In genomic region chr7:27180431-27181175, GRCh38 we compare ENCODE assay signal across 1 cellular context.
TF ChIP-seq lines count a peak whose summit lies in the region.

No MANE protein-coding gene starts in this region.

TF ChIP-seq in endothelial cell of umbilical vein, 7 proteins besides CTCF, POLR2A, EP300 and RAD21:
- no peak for TF ChIP-seq EZH2 (IDR thresholded peaks at IDR 0.05; ENCODE audit: borderline replicate concordance, low read depth, low read length, severe bottlenecking)
- TF ChIP-seq GATA2 (IDR thresholded peaks at IDR 0.05; ENCODE audit: insufficient read depth, insufficient read length, low read depth, low read length), result no peak
- TF ChIP-seq FOS (IDR thresholded peaks at IDR 0.05; ENCODE audit: borderline replicate concordance, insufficient read depth, low read length), result no peak
- no peak for TF ChIP-seq MYC (IDR thresholded peaks at IDR 0.05; ENCODE audit: low read depth, low read length)
- no peak for TF ChIP-seq JUN (IDR thresholded peaks at IDR 0.05; ENCODE audit: borderline replicate concordance, insufficient read depth, insufficient read length, low read depth)
